Comparison of ENCODE assay signal across 2 cellular contexts in genomic region chr17:16880121-16880842, GRCh38.
TF ChIP-seq lines count a peak whose summit lies in the region.

No MANE protein-coding gene starts in this region.

TF ChIP-seq in A549, 52 proteins besides CTCF, POLR2A, EP300 and RAD21 (continued from another document):
- TF ChIP-seq PBX3 (IDR thresholded peaks at IDR 0.05) = no peak
- no peak for TF ChIP-seq GATA3 (IDR thresholded peaks at IDR 0.05; ENCODE audit: borderline replicate concordance)
- TF ChIP-seq NR3C1 (IDR thresholded peaks at IDR 0.05) = no peak
- TF ChIP-seq ATOH8 (CRISPR knock-in tag; IDR thresholded peaks at IDR 0.05; ENCODE audit: low read depth) = no peak
- no peak for TF ChIP-seq USF2 (IDR thresholded peaks at IDR 0.05)
- no peak for TF ChIP-seq SREBF2 (IDR thresholded peaks at IDR 0.05)
- TF ChIP-seq MAFK (IDR thresholded peaks at IDR 0.05; ENCODE audit: partially characterized antibody) = no peak
- TF ChIP-seq JUNB (IDR thresholded peaks at IDR 0.05) = no peak
- TF ChIP-seq RFX5 (IDR thresholded peaks at IDR 0.05) = no peak
- TF ChIP-seq SMC3 (IDR thresholded peaks at IDR 0.05) = no peak

TF ChIP-seq in WTC11, 78 proteins besides CTCF, POLR2A, EP300 and RAD21 (continued from another document):
- TF ChIP-seq ATF6 (CRISPR knock-in tag; IDR thresholded peaks at IDR 0.05) = no peak
- no peak for TF ChIP-seq CBFB (CRISPR knock-in tag; IDR thresholded peaks at IDR 0.05; ENCODE audit: low read depth)
- no peak for TF ChIP-seq ZNF219 (CRISPR knock-in tag; IDR thresholded peaks at IDR 0.05; ENCODE audit: borderline replicate concordance)
- no peak for TF ChIP-seq KAT7 (CRISPR knock-in tag; IDR thresholded peaks at IDR 0.05; ENCODE audit: borderline replicate concordance)
- TF ChIP-seq TEAD4 (CRISPR knock-in tag; IDR thresholded peaks at IDR 0.05) = no peak
- no peak for TF ChIP-seq ZNF512 (CRISPR knock-in tag; IDR thresholded peaks at IDR 0.05; ENCODE audit: borderline replicate concordance)
- no peak for TF ChIP-seq TCF7 (CRISPR knock-in tag; IDR thresholded peaks at IDR 0.05; ENCODE audit: low read depth)
- TF ChIP-seq USF1 (CRISPR knock-in tag; IDR thresholded peaks at IDR 0.05) = no peak
- no peak for TF ChIP-seq NFYB (CRISPR knock-in tag; conservative IDR thresholded peaks at IDR 0.05; ENCODE audit: low read depth)
- no peak for TF ChIP-seq STAT6 (CRISPR knock-in tag; conservative IDR thresholded peaks at IDR 0.05; ENCODE audit: low read depth)
